Comparison of ENCODE assay signal across 31 cellular contexts in genomic region chr4:72712997-72713396, GRCh38.
"Had no signal": no experiment of that assay in that cellular context is flagged by ENCODE, and none has a peak within 500 bp of the region (broad histone marks: within the 10 kb centered on the region; RNA-seq: fewer than 3 reads in every experiment).

No MANE protein-coding gene starts in this region.

- H3K27me3 ChIP-seq: hepatocyte, sigmoid colon, spleen, testis, thyroid gland, transverse colon, upper lobe of left lung, vagina had no signal

- H3K36me3 ChIP-seq: left ventricle myocardium inferior, pancreas, prostate gland, sigmoid colon, spleen, thyroid gland, transverse colon, upper lobe of left lung, vagina had no signal

- ATAC-seq: mucosa of descending colon; naive thymus-derived CD4-positive, alpha-beta T cell; pancreas; right cardiac atrium; stimulated activated memory B cell treated with anti-CD40 and anti-IgM and Interleukin-4, amounts not matched to agents 10 μg/mL and 1 μg/mL and 100 μg/mL, for 72 hours; stimulated activated naive CD8-positive, alpha-beta T cell treated with anti-CD3 and anti-CD28 coated beads, Interleukin-15, amount 100 ng/mL, for 72 hours had no signal

- H3K4me3 Mint-ChIP-seq: memory B cell; naive thymus-derived CD4-positive, alpha-beta T cell; nephron; neural crest cell; stimulated activated memory B cell treated with anti-CD40 and anti-IgM and Interleukin-4, amounts not matched to agents 10 μg/mL and 1 μg/mL and 100 μg/mL, for 72 hours; stimulated activated naive CD8-positive, alpha-beta T cell treated with anti-CD3 and anti-CD28 coated beads, Interleukin-15, amount 100 ng/mL, for 72 hours had no signal

- H3K4me3 ChIP-seq: hepatocyte, left ventricle myocardium inferior, lung, mucosa of descending colon, pancreas, prostate gland, sigmoid colon, spleen, testis, thyroid gland, transverse colon, upper lobe of left lung, vagina had no signal

- H3K79me2 ChIP-seq: hepatocyte had no signal

- H3K4me1 Mint-ChIP-seq: memory B cell; naive thymus-derived CD4-positive, alpha-beta T cell; nephron; neural crest cell; stimulated activated memory B cell treated with anti-CD40 and anti-IgM and Interleukin-4, amounts not matched to agents 10 μg/mL and 1 μg/mL and 100 μg/mL, for 72 hours; stimulated activated naive CD8-positive, alpha-beta T cell treated with anti-CD3 and anti-CD28 coated beads, Interleukin-15, amount 100 ng/mL, for 72 hours had no signal

- H3K4me2 ChIP-seq: hepatocyte had no signal

- H3K27ac Mint-ChIP-seq: memory B cell; naive thymus-derived CD4-positive, alpha-beta T cell; nephron; stimulated activated memory B cell treated with anti-CD40 and anti-IgM and Interleukin-4, amounts not matched to agents 10 μg/mL and 1 μg/mL and 100 μg/mL, for 72 hours; stimulated activated naive CD8-positive, alpha-beta T cell treated with anti-CD3 and anti-CD28 coated beads, Interleukin-15, amount 100 ng/mL, for 72 hours had no signal

- H3K9me3 ChIP-seq: left ventricle myocardium inferior, mucosa of descending colon, pancreas, prostate gland, sigmoid colon, spleen, testis, thyroid gland, transverse colon, upper lobe of left lung, vagina had no signal

- H3K9me3 Mint-ChIP-seq: memory B cell; naive thymus-derived CD4-positive, alpha-beta T cell; nephron; neural crest cell; stimulated activated memory B cell treated with anti-CD40 and anti-IgM and Interleukin-4, amounts not matched to agents 10 μg/mL and 1 μg/mL and 100 μg/mL, for 72 hours; stimulated activated naive CD8-positive, alpha-beta T cell treated with anti-CD3 and anti-CD28 coated beads, Interleukin-15, amount 100 ng/mL, for 72 hours had no signal

- H3K27ac ChIP-seq: hepatocyte, left ventricle myocardium inferior, pancreas, prostate gland, sigmoid colon, spleen, thyroid gland, transverse colon, upper lobe of left lung, vagina had no signal

- H2AFZ ChIP-seq: hepatocyte had no signal

- H3K36me3 Mint-ChIP-seq: memory B cell; naive thymus-derived CD4-positive, alpha-beta T cell; stimulated activated memory B cell treated with anti-CD40 and anti-IgM and Interleukin-4, amounts not matched to agents 10 μg/mL and 1 μg/mL and 100 μg/mL, for 72 hours had no signal

- H3K4me1 ChIP-seq: left ventricle myocardium inferior, pancreas, prostate gland, sigmoid colon, spleen, thyroid gland, transverse colon, upper lobe of left lung, vagina had no signal

- FAIRE-seq: pancreas, small intestine had no signal

- DNase-seq: islet precursor cell; left ventricle myocardium inferior; midbrain; mucosa of descending colon; naive thymus-derived CD4-positive, alpha-beta T cell; nucleus accumbens; pancreas; posterior cingulate gyrus; retina; right cardiac atrium; sigmoid colon; small intestine; spleen; stimulated activated CD4-positive, alpha-beta T cell treated with anti-CD3 and anti-CD28 coated beads, Interleukin-1b, Interleukin-23, amount 100 ng/mL, for 48 hours; stimulated activated CD4-positive, alpha-beta T cell treated with anti-CD3 and anti-CD28 coated beads, Interleukin-2, amount 100 ng/mL, for 48 hours; stimulated activated CD4-positive, alpha-beta T cell treated with anti-CD3 and anti-CD28 coated beads, Interleukin-4, amount 100 ng/mL, for 4 hours; stimulated activated CD8-positive, alpha-beta memory T cell treated with anti-CD3 and anti-CD28 coated beads, Interleukin-4, amount 100 ng/mL, for 48 hours; stimulated activated naive CD4-positive, alpha-beta T cell treated with Interleukin-2 at 50 U/mL for 16 hours; stimulated activated naive CD8-positive, alpha-beta T cell treated with anti-CD3 and anti-CD28 coated beads, Interleukin-15, amount 100 ng/mL, for 72 hours; testis; thyroid gland; transverse colon; upper lobe of left lung had no signal
